1 cellular context compared by ENCODE assay signal in genomic region chr9:120587357-120587756, GRCh38.
TF ChIP-seq lines count a peak whose summit lies in the region.

No MANE protein-coding gene starts in this region.

TF ChIP-seq in HepG2, 621 proteins besides CTCF, POLR2A, EP300 and RAD21 (continued from another document):
- TF ChIP-seq ZNF281 (CRISPR knock-in tag; IDR thresholded peaks at IDR 0.05; ENCODE audit: borderline replicate concordance) (no peak), ZSCAN20 (CRISPR knock-in tag; IDR thresholded peaks at IDR 0.05; ENCODE audit: borderline replicate concordance) (no peak), ZKSCAN1 (IDR thresholded peaks at IDR 0.05; ENCODE audit: low read length) (no peak), ZFP36 (IDR thresholded peaks at IDR 0.05; ENCODE audit: borderline replicate concordance, low read depth, low read length, partially characterized antibody) (no peak), ZNF556 (CRISPR knock-in tag; IDR thresholded peaks at IDR 0.05; ENCODE audit: borderline replicate concordance) (no peak), SALL2 (CRISPR knock-in tag; IDR thresholded peaks at IDR 0.05) (no peak), ZNF18 (CRISPR knock-in tag; IDR thresholded peaks at IDR 0.05; ENCODE audit: insufficient replicate concordance) (no peak), ZNF383 (CRISPR knock-in tag; IDR thresholded peaks at IDR 0.05; ENCODE audit: borderline replicate concordance) (no peak), TCF7L2 (IDR thresholded peaks at IDR 0.05; ENCODE audit: low read depth, low read length) (no peak), PRPF4 (IDR thresholded peaks at IDR 0.05; ENCODE audit: low read depth, low read length, poor library complexity, severe bottlenecking) (no peak), NCOA5 (CRISPR knock-in tag; IDR thresholded peaks at IDR 0.05) (no peak), MIER2 (CRISPR knock-in tag; IDR thresholded peaks at IDR 0.05) (no peak), MED13 (CRISPR knock-in tag; IDR thresholded peaks at IDR 0.05) (no peak), THAP8 (CRISPR knock-in tag; IDR thresholded peaks at IDR 0.05; ENCODE audit: borderline replicate concordance) (no peak), RBM39 (IDR thresholded peaks at IDR 0.05; ENCODE audit: low read depth, low read length, poor library complexity, severe bottlenecking) (no peak)
